17 cellular contexts compared by ENCODE assay signal in genomic region chr9:811101-811531, GRCh38. TPM values are rescaled to one million over a fixed set of nuclear protein-coding genes. Genes with fewer than 3 reads are reported as not detected.
DNase-seq lines count a peak whose midpoint lies in the region; ATAC-seq and TF ChIP-seq lines count a peak whose summit lies in the region.
"Had no signal": no experiment of that assay in that cellular context is flagged by ENCODE, and none has a peak within 500 bp of the region (broad histone marks: within the 10 kb centered on the region; RNA-seq: fewer than 3 reads in every experiment).

No MANE protein-coding gene starts in this region.

- H3K4me3 ChIP-seq in right cardiac atrium (ENCODE audit: low read length) (no peak overlapping the region), RWPE2 (ENCODE audit: severe bottlenecking) (no peak overlapping the region), upper lobe of right lung (no peak overlapping the region)
- H3K4me3 ChIP-seq: spleen had no signal

- H3K4me1 ChIP-seq in right cardiac atrium (ENCODE audit: control insufficient read depth, insufficient read depth, low read length) (no peaks in the 10 kb centered on the region), RWPE2 (ENCODE audit: insufficient read depth, poor library complexity, severe bottlenecking) (peaks cover 5% of the 10 kb centered on the region), upper lobe of right lung (no peaks in the 10 kb centered on the region)
- H3K4me1 ChIP-seq: spleen had no signal

- no peaks in the 10 kb centered on the region for H3K27me3 ChIP-seq in right cardiac atrium (ENCODE audit: control insufficient read depth, insufficient read depth)
- H3K27me3 ChIP-seq in RWPE2 (ENCODE audit: insufficient read depth, poor library complexity, severe bottlenecking), result no peaks in the 10 kb centered on the region
- H3K27me3 ChIP-seq in upper lobe of right lung, result no peaks in the 10 kb centered on the region
- H3K27me3 ChIP-seq: neutrophil had no signal

- TF ChIP-seq CTCF in RWPE2 (IDR thresholded peaks at IDR 0.05; ENCODE audit: poor library complexity, severe bottlenecking), result no peak
- no peak for TF ChIP-seq CTCF in upper lobe of right lung (IDR thresholded peaks at IDR 0.05)

- H3K36me3 ChIP-seq in RWPE2 (ENCODE audit: low read depth) (no peaks in the 10 kb centered on the region), upper lobe of right lung (no peaks in the 10 kb centered on the region)
- H3K36me3 ChIP-seq: neutrophil, spleen had no signal

- no peak overlapping the region for H3K27ac ChIP-seq in right cardiac atrium (ENCODE audit: low read length)
- peak overlapping the region; percentile 43 for H3K27ac ChIP-seq in RWPE2 (ENCODE audit: poor library complexity, severe bottlenecking)
- H3K27ac ChIP-seq in upper lobe of right lung, result peak overlapping the region; percentile 6
- H3K27ac ChIP-seq: neutrophil, spleen had no signal

- intact Hi-C loops in Right ventricle myocardium superior (cut with DNase I), result no loop called here
- intact Hi-C loops in right cardiac atrium (cut with DNase I), result no loop called here
- intact Hi-C loops in left ventricle myocardium superior (cut with micrococcal nuclease), result no loop called here
- intact Hi-C loops in upper lobe of right lung (cut with DNase I), result no loop called here

- peak; percentile 73 for ATAC-seq in Right ventricle myocardium superior (ENCODE audit: poor library complexity)
- no peak for ATAC-seq in right cardiac atrium
- peak; percentile 95 for ATAC-seq in RWPE2 (ENCODE audit: low read depth)
- ATAC-seq in left ventricle myocardium superior, result peak; percentile 77
- ATAC-seq in upper lobe of right lung, result peak; percentile 85
- no peak for ATAC-seq in GM21367 (IDR thresholded peaks at IDR 0.05; ENCODE audit: unreplicated experiment)
- ATAC-seq in HG02973 (IDR thresholded peaks at IDR 0.05; ENCODE audit: unreplicated experiment), result no peak
- ATAC-seq: Panc1, T-cell had no signal

- peak; percentile 52 for DNase-seq in Right ventricle myocardium superior
- DNase-seq in right cardiac atrium, result no peak
- peak; percentile 80 for DNase-seq in RWPE2 (ENCODE audit: low spot score)
- peak; percentile 59 for DNase-seq in left ventricle myocardium superior
- peak; percentile 83 for DNase-seq in upper lobe of right lung
- DNase-seq in UCSD-AML1 (lab: John Stamatoyannopoulos, UW; ENCODE audit: unreplicated experiment), result no peak
- DNase-seq: Calu3, erythroblast, NCI-H2227 treated with DMSO at 0.1 percent for 48 hours, spleen, T-cell had no signal

- 80% methylated on average over 6 of the region's 6 CpGs for WGBS in right cardiac atrium

- no peaks in the 10 kb centered on the region for H3K9me3 ChIP-seq in right cardiac atrium (ENCODE audit: control insufficient read depth, low read length)
- H3K9me3 ChIP-seq in RWPE2 (ENCODE audit: severe bottlenecking), result no peaks in the 10 kb centered on the region
- no peaks in the 10 kb centered on the region for H3K9me3 ChIP-seq in upper lobe of right lung
- H3K9me3 ChIP-seq: neutrophil, spleen had no signal

RNA-seq across cellular contexts. Expression of gene DMRT1, which starts 30.4 kb away (rescaled TPM):
- total RNA-seq in Right ventricle myocardium superior, result not detected
- total RNA-seq in right cardiac atrium, result not detected
- polyA plus RNA-seq in right cardiac atrium, result not detected
- not detected for total RNA-seq in left ventricle myocardium superior
- total RNA-seq in upper lobe of right lung, result not detected
- total RNA-seq: Calu3, mesenteric fat pad, spleen, T-cell had no signal
- polyA plus RNA-seq: AG04450, spleen had no signal

Comparison
In these comparisons a context has a peak if more than half of its experiments do, and no peak if none do; other contexts are left out.
1. ATAC-seq: peak in Right ventricle myocardium superior (single experiment), RWPE2 (single experiment), left ventricle myocardium superior (single experiment) and upper lobe of right lung (single experiment); none in right cardiac atrium (0 of 2), GM21367 (single experiment) and HG02973 (single experiment).
2. DNase-seq: peak in Right ventricle myocardium superior (single experiment), RWPE2 (single experiment), left ventricle myocardium superior (single experiment) and upper lobe of right lung (single experiment); none in right cardiac atrium (0 of 3) and UCSD-AML1 (single experiment).